ENCODE assay signal across 1 cellular context in genomic region chr1:163321311-163322305, GRCh38.
A peak's percentile ranks its signal among the peaks of the same experiment; 100 is the strongest.
TF ChIP-seq lines count a peak whose summit lies in the region.

TSS of gene NUF2 (plus strand) at chr1:163321954. CDS start at chr1:163326052, 4,098 bp downstream.

TF ChIP-seq in HepG2, 621 proteins besides CTCF, POLR2A, EP300 and RAD21 (continued from another document):
- TF ChIP-seq, protein P1, sequence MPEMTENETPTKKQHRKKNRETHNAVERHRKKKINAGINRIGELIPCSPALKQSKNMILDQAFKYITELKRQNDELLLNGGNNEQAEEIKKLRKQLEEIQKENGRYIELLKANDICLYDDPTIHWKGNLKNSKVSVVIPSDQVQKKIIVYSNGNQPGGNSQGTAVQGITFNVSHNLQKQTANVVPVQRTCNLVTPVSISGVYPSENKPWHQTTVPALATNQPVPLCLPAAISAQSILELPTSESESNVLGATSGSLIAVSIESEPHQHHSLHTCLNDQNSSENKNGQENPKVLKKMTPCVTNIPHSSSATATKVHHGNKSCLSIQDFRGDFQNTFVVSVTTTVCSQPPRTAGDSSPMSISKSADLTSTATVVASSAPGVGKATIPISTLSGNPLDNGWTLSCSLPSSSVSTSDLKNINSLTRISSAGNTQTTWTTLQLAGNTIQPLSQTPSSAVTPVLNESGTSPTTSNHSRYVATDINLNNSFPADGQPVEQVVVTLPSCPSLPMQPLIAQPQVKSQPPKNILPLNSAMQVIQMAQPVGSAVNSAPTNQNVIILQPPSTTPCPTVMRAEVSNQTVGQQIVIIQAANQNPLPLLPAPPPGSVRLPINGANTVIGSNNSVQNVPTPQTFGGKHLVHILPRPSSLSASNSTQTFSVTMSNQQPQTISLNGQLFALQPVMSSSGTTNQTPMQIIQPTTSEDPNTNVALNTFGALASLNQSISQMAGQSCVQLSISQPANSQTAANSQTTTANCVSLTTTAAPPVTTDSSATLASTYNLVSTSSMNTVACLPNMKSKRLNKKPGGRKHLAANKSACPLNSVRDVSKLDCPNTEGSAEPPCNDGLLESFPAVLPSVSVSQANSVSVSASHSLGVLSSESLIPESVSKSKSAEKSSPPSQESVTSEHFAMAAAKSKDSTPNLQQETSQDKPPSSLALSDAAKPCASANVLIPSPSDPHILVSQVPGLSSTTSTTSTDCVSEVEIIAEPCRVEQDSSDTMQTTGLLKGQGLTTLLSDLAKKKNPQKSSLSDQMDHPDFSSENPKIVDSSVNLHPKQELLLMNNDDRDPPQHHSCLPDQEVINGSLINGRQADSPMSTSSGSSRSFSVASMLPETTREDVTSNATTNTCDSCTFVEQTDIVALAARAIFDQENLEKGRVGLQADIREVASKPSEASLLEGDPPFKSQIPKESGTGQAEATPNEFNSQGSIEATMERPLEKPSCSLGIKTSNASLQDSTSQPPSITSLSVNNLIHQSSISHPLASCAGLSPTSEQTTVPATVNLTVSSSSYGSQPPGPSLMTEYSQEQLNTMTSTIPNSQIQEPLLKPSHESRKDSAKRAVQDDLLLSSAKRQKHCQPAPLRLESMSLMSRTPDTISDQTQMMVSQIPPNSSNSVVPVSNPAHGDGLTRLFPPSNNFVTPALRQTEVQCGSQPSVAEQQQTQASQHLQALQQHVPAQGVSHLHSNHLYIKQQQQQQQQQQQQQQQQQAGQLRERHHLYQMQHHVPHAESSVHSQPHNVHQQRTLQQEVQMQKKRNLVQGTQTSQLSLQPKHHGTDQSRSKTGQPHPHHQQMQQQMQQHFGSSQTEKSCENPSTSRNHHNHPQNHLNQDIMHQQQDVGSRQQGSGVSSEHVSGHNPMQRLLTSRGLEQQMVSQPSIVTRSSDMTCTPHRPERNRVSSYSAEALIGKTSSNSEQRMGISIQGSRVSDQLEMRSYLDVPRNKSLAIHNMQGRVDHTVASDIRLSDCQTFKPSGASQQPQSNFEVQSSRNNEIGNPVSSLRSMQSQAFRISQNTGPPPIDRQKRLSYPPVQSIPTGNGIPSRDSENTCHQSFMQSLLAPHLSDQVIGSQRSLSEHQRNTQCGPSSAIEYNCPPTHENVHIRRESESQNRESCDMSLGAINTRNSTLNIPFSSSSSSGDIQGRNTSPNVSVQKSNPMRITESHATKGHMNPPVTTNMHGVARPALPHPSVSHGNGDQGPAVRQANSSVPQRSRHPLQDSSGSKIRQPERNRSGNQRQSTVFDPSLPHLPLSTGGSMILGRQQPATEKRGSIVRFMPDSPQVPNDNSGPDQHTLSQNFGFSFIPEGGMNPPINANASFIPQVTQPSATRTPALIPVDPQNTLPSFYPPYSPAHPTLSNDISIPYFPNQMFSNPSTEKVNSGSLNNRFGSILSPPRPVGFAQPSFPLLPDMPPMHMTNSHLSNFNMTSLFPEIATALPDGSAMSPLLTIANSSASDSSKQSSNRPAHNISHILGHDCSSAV (CRISPR knock-in tag; IDR thresholded peaks at IDR 0.05; ENCODE audit: borderline replicate concordance), result no peak
- TF ChIP-seq GPN1 (CRISPR knock-in tag; IDR thresholded peaks at IDR 0.05; ENCODE audit: borderline replicate concordance), result peak; percentile 74; the same call in 1 of the 2 replicates
- TF ChIP-seq TCF7L2 (IDR thresholded peaks at IDR 0.05; ENCODE audit: low read depth, low read length), result no peak
- peak; percentile 97 for TF ChIP-seq ZNF724P (CRISPR knock-in tag; IDR thresholded peaks at IDR 0.05; ENCODE audit: borderline replicate concordance)
- peak; percentile 85 for TF ChIP-seq ZNF12 (CRISPR knock-in tag; IDR thresholded peaks at IDR 0.05)
- peak; percentile 42; the same call in 1 of the 2 replicates for TF ChIP-seq SIX1 (CRISPR knock-in tag; IDR thresholded peaks at IDR 0.05; ENCODE audit: borderline replicate concordance)
- peak; percentile 90 for TF ChIP-seq ISL2 (CRISPR knock-in tag; IDR thresholded peaks at IDR 0.05)
- TF ChIP-seq SNAPC5 (CRISPR knock-in tag; IDR thresholded peaks at IDR 0.05; ENCODE audit: borderline replicate concordance), result peak; percentile 96
- peak; percentile 98 for TF ChIP-seq ZNF563 (CRISPR knock-in tag; IDR thresholded peaks at IDR 0.05)
- TF ChIP-seq MZF1 (CRISPR knock-in tag; IDR thresholded peaks at IDR 0.05; ENCODE audit: borderline replicate concordance), result 0 out of 2 replicates have a peak, but pooled peaks have one; percentile 24
- peak; percentile 96; the same call in 1 of the 2 replicates for TF ChIP-seq CENPT (CRISPR knock-in tag; IDR thresholded peaks at IDR 0.05; ENCODE audit: low read depth)
- TF ChIP-seq TFE3 (CRISPR knock-in tag; IDR thresholded peaks at IDR 0.05), result peak; percentile 82; the same call in 1 of the 2 replicates
- no peak for TF ChIP-seq ZNF674 (CRISPR knock-in tag; IDR thresholded peaks at IDR 0.05; ENCODE audit: low read depth)
- peak; percentile 67 for TF ChIP-seq PITX1 (CRISPR knock-in tag; IDR thresholded peaks at IDR 0.05)
- 0 out of 2 replicates have a peak, but pooled peaks have one; percentile 36 for TF ChIP-seq MBD4 (IDR thresholded peaks at IDR 0.05; ENCODE audit: borderline replicate concordance, low read length)
- peak; percentile 99 for TF ChIP-seq CCDC6 (CRISPR knock-in tag; IDR thresholded peaks at IDR 0.05)
- TF ChIP-seq MIER2 (CRISPR knock-in tag; IDR thresholded peaks at IDR 0.05), result peak; percentile 87
- TF ChIP-seq HDAC1 (CRISPR knock-in tag; IDR thresholded peaks at IDR 0.05), result peak; percentile 100
- peak; percentile 79 for TF ChIP-seq ZNF143 (CRISPR knock-in tag; IDR thresholded peaks at IDR 0.05)
- TF ChIP-seq PAWR (CRISPR knock-in tag; IDR thresholded peaks at IDR 0.05; ENCODE audit: borderline replicate concordance), result 0 out of 2 replicates have a peak, but pooled peaks have one; percentile 69
- TF ChIP-seq SNAPC4 (CRISPR knock-in tag; IDR thresholded peaks at IDR 0.05), result peak; percentile 84
- no peak for TF ChIP-seq ZNF530 (CRISPR knock-in tag; IDR thresholded peaks at IDR 0.05; ENCODE audit: low read depth)
- no peak for TF ChIP-seq ZBTB8A (CRISPR knock-in tag; IDR thresholded peaks at IDR 0.05; ENCODE audit: borderline replicate concordance, low read depth)
- peak; percentile 95 for TF ChIP-seq MTF2 (CRISPR knock-in tag; IDR thresholded peaks at IDR 0.05; ENCODE audit: borderline replicate concordance)
- TF ChIP-seq FOXJ3 (CRISPR knock-in tag; IDR thresholded peaks at IDR 0.05; ENCODE audit: borderline replicate concordance), result peak; percentile 84; the same call in 1 of the 2 replicates
- TF ChIP-seq LCORL (IDR thresholded peaks at IDR 0.05), result no peak; the same call in 1 of the 2 replicates
- TF ChIP-seq LCORL (CRISPR knock-in tag; IDR thresholded peaks at IDR 0.05), result peak; percentile 95
- TF ChIP-seq ZNF253 (CRISPR knock-in tag; IDR thresholded peaks at IDR 0.05; ENCODE audit: borderline replicate concordance), result peak; percentile 94
- peak; percentile 97 for TF ChIP-seq ZNF225 (CRISPR knock-in tag; IDR thresholded peaks at IDR 0.05)
- peak; percentile 96 for TF ChIP-seq GABPA (IDR thresholded peaks at IDR 0.05; ENCODE audit: low read depth, low read length)
- TF ChIP-seq GABPA (CRISPR knock-in tag; IDR thresholded peaks at IDR 0.05; ENCODE audit: low read depth), result peak; percentile 99
- TF ChIP-seq ZFP41 (CRISPR knock-in tag; IDR thresholded peaks at IDR 0.05; ENCODE audit: borderline replicate concordance), result no peak
- TF ChIP-seq ZNF580 (CRISPR knock-in tag; IDR thresholded peaks at IDR 0.05; ENCODE audit: borderline replicate concordance, low read depth), result peak; percentile 99
- 0 out of 2 replicates have a peak, but pooled peaks have one; percentile 39 for TF ChIP-seq ZNF260 (CRISPR knock-in tag; IDR thresholded peaks at IDR 0.05; ENCODE audit: borderline replicate concordance, low read depth)
